Comparison of ENCODE assay signal across 15 cellular contexts in genomic region chr2:1986598-1986997, GRCh38.
DNase-seq lines count a peak whose midpoint lies in the region; ATAC-seq and TF ChIP-seq lines count a peak whose summit lies in the region.
"Had no signal": no experiment of that assay in that cellular context is flagged by ENCODE, and none has a peak within 500 bp of the region (broad histone marks: within the 10 kb centered on the region; RNA-seq: fewer than 3 reads in every experiment).

No MANE protein-coding gene starts in this region.

- no peaks in the 10 kb centered on the region for H3K36me3 Mint-ChIP-seq in immature natural killer cell
- H3K36me3 Mint-ChIP-seq: CD4-positive, alpha-beta memory T cell had no signal

- intact Hi-C loops in esophagus muscularis mucosa (cut with DNase I), result no loop called here

- H3K27me3 ChIP-seq in HUES48 (ENCODE audit: control insufficient read depth, insufficient read depth, low read length) (no peaks in the 10 kb centered on the region), esophagus muscularis mucosa (peaks cover 0 to 11% (median 0%) of the 10 kb centered on the region in 4 donors), iPS-20b (ENCODE audit: insufficient read depth, low read length) (0 out of 2 replicates have a peak, but pooled peaks cover under 1% of the 10 kb centered on the region)
- H3K27me3 ChIP-seq: BE2C had no signal

- 0 out of 2 replicates have a peak, but pooled peaks cover 2% of the 10 kb centered on the region for H3K9me3 ChIP-seq in HUES48 (ENCODE audit: control insufficient read depth, insufficient read depth, low read length)
- peaks cover 0 to 7% (median 0%) of the 10 kb centered on the region in 4 donors for H3K9me3 ChIP-seq in esophagus muscularis mucosa
- peaks cover 4% of the 10 kb centered on the region; the same call in 1 of the 2 replicates for H3K9me3 ChIP-seq in iPS-20b (ENCODE audit: insufficient read depth, low read depth, low read length)
- H3K9me3 ChIP-seq: BE2C, HAP-1 had no signal

- no peaks in the 10 kb centered on the region for H3K9me3 Mint-ChIP-seq in immature natural killer cell

- H3K4me3 ChIP-seq in HUES48 (ENCODE audit: low read depth, low read length) (no peak overlapping the region), esophagus muscularis mucosa (no peak overlapping the region), iPS-20b (ENCODE audit: low read length) (peak overlapping the region; percentile 54)
- H3K4me3 ChIP-seq: A549, HAP-1 had no signal

- H3K4me1 Mint-ChIP-seq in immature natural killer cell, result peaks cover 26 to 30% of the 10 kb centered on the region in 2 donors

- DNase-seq in esophagus muscularis mucosa (ENCODE audit: extremely low spot score) (peak; percentile 70), immature natural killer cell (no peak), DMS53 (lab: John Stamatoyannopoulos, UW) (no peak)
- DNase-seq: BE2C; CD4-positive, alpha-beta memory T cell; DMS79 treated with DMSO at 0.1 percent for 48 hours; EL; GDM1 had no signal

- peak overlapping the region; percentile 85 for H3K27ac ChIP-seq in HUES48 (ENCODE audit: low read depth, low read length)
- no peak overlapping the region for H3K27ac ChIP-seq in esophagus muscularis mucosa (replicated peaks in 1 of 4)
- H3K27ac ChIP-seq in iPS-20b (ENCODE audit: low read length), result no peak overlapping the region
- H3K27ac ChIP-seq: A549, C4-2B had no signal

- TF ChIP-seq CTCF in esophagus muscularis mucosa (IDR thresholded peaks at IDR 0.05), result no peak

- H3K4me1 ChIP-seq in HUES48 (ENCODE audit: control insufficient read depth, insufficient read depth, low read length), result peaks cover 8% of the 10 kb centered on the region
- H3K4me1 ChIP-seq in esophagus muscularis mucosa, result peaks cover 0 to 5% (median 0%) of the 10 kb centered on the region in 4 donors
- peaks cover 18% of the 10 kb centered on the region for H3K4me1 ChIP-seq in iPS-20b (ENCODE audit: insufficient read depth, low read length)
- H3K4me1 ChIP-seq: A549, HAP-1 had no signal

- H3K27me3 Mint-ChIP-seq in immature natural killer cell (ENCODE audit: low read depth in 3 of 3), result peaks cover 0 to 5% (median 0%) of the 10 kb centered on the region in 3 donors

- WGBS in esophagus muscularis mucosa, result 85% methylated on average over 6 of the region's 6 CpGs

- no peak overlapping the region for H3K27ac Mint-ChIP-seq in immature natural killer cell
- H3K27ac Mint-ChIP-seq: CD4-positive, alpha-beta memory T cell had no signal

- no peak for ATAC-seq in GM21786 (IDR thresholded peaks at IDR 0.05; ENCODE audit: unreplicated experiment)
- no peak for ATAC-seq in HG03025 (IDR thresholded peaks at IDR 0.05; ENCODE audit: low FRiP score, unreplicated experiment)
- ATAC-seq: A549 had no signal

- H3K36me3 ChIP-seq in HUES48 (ENCODE audit: control insufficient read depth, insufficient read depth, low read length) (no peaks in the 10 kb centered on the region), esophagus muscularis mucosa (no peaks in the 10 kb centered on the region), iPS-20b (ENCODE audit: insufficient read depth, low read depth, low read length) (no peaks in the 10 kb centered on the region)
- H3K36me3 ChIP-seq: HAP-1 had no signal

- H3K9ac ChIP-seq in HUES48 (ENCODE audit: low read depth, low read length), result no peak overlapping the region
- no peak overlapping the region for H3K9ac ChIP-seq in iPS-20b (ENCODE audit: low read depth, low read length)

- no peak overlapping the region for H3K4me3 Mint-ChIP-seq in immature natural killer cell
- H3K4me3 Mint-ChIP-seq: CD4-positive, alpha-beta memory T cell had no signal

- no peak for TF ChIP-seq EP300 in esophagus muscularis mucosa (IDR thresholded peaks at IDR 0.05)

- TF ChIP-seq POLR2A in esophagus muscularis mucosa (IDR thresholded peaks at IDR 0.05; ENCODE audit: low read depth), result no peak
